Comparison of ENCODE assay signal across 28 cellular contexts in genomic region chr2:58715344-58715743, GRCh38.
"Had no signal": no experiment of that assay in that cellular context is flagged by ENCODE, and none has a peak within 500 bp of the region (broad histone marks: within the 10 kb centered on the region; RNA-seq: fewer than 3 reads in every experiment).

No MANE protein-coding gene starts in this region.

- H3K27me3 ChIP-seq: colonic mucosa, dorsolateral prefrontal cortex, esophagus squamous epithelium, foreskin keratinocyte, gastrocnemius medialis, gastroesophageal sphincter, heart left ventricle had no signal

- FAIRE-seq: colon, endometrium, endothelial cell of umbilical vein had no signal

- H3K9me3 ChIP-seq: colonic mucosa, esophagus muscularis mucosa, esophagus squamous epithelium, gastrocnemius medialis, gastroesophageal sphincter, heart left ventricle, heart right ventricle had no signal

- H3K4me3 Mint-ChIP-seq: dendritic cell treated with granulocyte-macrophage colony-stimulating factor and Interleukin-4, amounts not matched to agents 40 ng/mL and 50 ng/mL, for 4 days; effector memory CD8-positive, alpha-beta T cell; endodermal cell had no signal

- H3K27ac Mint-ChIP-seq: dendritic cell treated with granulocyte-macrophage colony-stimulating factor and Interleukin-4, amounts not matched to agents 40 ng/mL and 50 ng/mL, for 4 days; effector memory CD8-positive, alpha-beta T cell; endodermal cell had no signal

- H3K4me1 Mint-ChIP-seq: endodermal cell had no signal

- H3K36me3 ChIP-seq: colonic mucosa, esophagus muscularis mucosa, esophagus squamous epithelium, gastrocnemius medialis, gastroesophageal sphincter, heart left ventricle, heart right ventricle had no signal

- H3K9me3 Mint-ChIP-seq: endodermal cell had no signal

- H3K4me1 ChIP-seq: colonic mucosa, esophagus muscularis mucosa, esophagus squamous epithelium, foreskin keratinocyte, gastrocnemius medialis, gastroesophageal sphincter, heart left ventricle, heart right ventricle had no signal

- H3K4me3 ChIP-seq: colonic mucosa, coronary artery, dorsolateral prefrontal cortex, esophagus muscularis mucosa, esophagus squamous epithelium, gastrocnemius medialis, gastroesophageal sphincter, heart left ventricle, heart right ventricle had no signal

- H3K27me3 Mint-ChIP-seq: dendritic cell treated with granulocyte-macrophage colony-stimulating factor and Interleukin-4, amounts not matched to agents 40 ng/mL and 50 ng/mL, for 4 days; effector memory CD8-positive, alpha-beta T cell had no signal

- H3K27ac ChIP-seq: colonic mucosa, coronary artery, dorsolateral prefrontal cortex, epithelial cell of prostate, esophagus muscularis mucosa, esophagus squamous epithelium, foreskin keratinocyte, gastrocnemius medialis, gastroesophageal sphincter, heart left ventricle, heart right ventricle had no signal

- DNase-seq: colonic mucosa; cortex of kidney; dermis blood vessel endothelial cell; dorsolateral prefrontal cortex; effector CD4-positive, alpha-beta T cell; effector CD8-positive, alpha-beta T cell; effector memory CD4-positive, alpha-beta T cell; effector memory CD8-positive, alpha-beta T cell; endodermal cell; erythroblast; esophagus squamous epithelium; foreskin fibroblast; foreskin keratinocyte; foreskin melanocyte; gastrocnemius medialis; glutamatergic neuron; head of caudate nucleus; heart left ventricle; heart right ventricle had no signal

- ATAC-seq: effector memory CD8-positive, alpha-beta T cell; esophagus mucosa; foreskin keratinocyte; gastrocnemius medialis; gastroesophageal sphincter; heart left ventricle; heart right ventricle had no signal
